8 cellular contexts compared by ENCODE assay signal in the genomic region with DNA sequence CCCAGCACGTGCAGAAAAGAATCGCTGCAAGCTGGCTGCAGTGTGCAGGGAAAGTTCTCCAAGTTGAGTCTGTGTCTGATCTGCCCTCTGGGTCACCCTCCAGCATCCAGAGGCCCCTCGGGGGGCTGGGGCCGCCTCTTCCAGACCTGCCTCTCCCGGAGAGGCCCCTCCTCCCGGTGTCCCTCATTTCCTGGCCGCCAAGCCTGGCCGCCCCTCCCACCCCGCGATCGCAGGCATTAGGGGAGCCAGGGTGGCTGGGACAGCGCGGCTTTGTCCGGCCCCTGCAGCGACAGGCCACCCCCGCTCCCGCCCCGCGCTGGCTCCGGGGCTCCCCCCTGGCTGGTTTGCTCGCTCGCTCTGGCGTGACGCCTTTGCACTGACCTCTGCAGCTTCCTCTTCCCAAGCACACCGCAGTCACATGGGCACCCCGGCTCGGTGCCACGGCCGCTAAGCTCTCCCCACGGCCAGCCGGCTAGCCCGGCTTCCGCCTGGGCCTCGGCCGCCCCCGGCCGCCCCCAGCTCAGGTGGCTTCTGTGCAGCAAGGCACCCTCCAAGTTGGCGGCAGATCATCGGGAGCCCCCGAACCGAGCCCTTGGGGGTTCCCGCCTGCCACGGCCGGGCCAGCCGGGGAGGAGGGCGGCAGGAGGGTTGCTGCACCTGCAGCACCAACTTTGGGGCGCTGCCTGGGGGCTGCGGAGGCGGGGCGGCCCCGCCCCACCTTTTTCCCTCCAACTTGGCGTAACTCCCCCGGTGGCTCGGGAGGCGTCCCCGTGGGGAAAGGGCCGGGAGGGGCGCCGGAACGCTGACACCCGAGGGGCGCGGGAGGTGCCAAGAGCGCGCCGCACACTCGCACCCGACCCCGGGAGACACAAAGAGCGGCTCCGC. TPM values are rescaled to one million over a fixed set of nuclear protein-coding genes. Genes with fewer than 3 reads are reported as not detected.
DNase-seq lines count a peak whose midpoint lies in the region; ATAC-seq and TF ChIP-seq lines count a peak whose summit lies in the region.

No MANE protein-coding gene starts in this region.

- TF ChIP-seq CTCF in chondrocyte (IDR thresholded peaks at IDR 0.05): no peak

- peaks cover 3% of the 10 kb centered on the region for H3K36me3 Mint-ChIP-seq in chondrocyte (ENCODE audit: low read depth)

- H3K27me3 Mint-ChIP-seq in chondrocyte (ENCODE audit: low read depth): no peaks in the 10 kb centered on the region

- no peaks in the 10 kb centered on the region for H3K9me3 Mint-ChIP-seq in chondrocyte (ENCODE audit: low read depth)

- H3K4me1 Mint-ChIP-seq in chondrocyte (ENCODE audit: low read depth): peaks cover 23% of the 10 kb centered on the region

- peak overlapping the region; percentile 82 for H3K27ac Mint-ChIP-seq in chondrocyte (ENCODE audit: unreplicated experiment)

- peak overlapping the region; percentile 66 for H3K4me3 Mint-ChIP-seq in chondrocyte (ENCODE audit: unreplicated experiment)

- peak; percentile 71 for ATAC-seq in HG02759 (IDR thresholded peaks at IDR 0.05; ENCODE audit: unreplicated experiment)

- DNase-seq in activated naive CD4-positive, alpha-beta T cell treated with Interleukin-2 at 50 U/mL for 16 hours: peak; percentile 47
- DNase-seq in activated naive CD4-positive, alpha-beta T cell (lab: John Stamatoyannopoulos, UW): no peak
- DNase-seq in NCI-H1092 (lab: John Stamatoyannopoulos, UW) (peak; percentile 48), UCSD-AML1 (lab: John Stamatoyannopoulos, UW; ENCODE audit: unreplicated experiment) (peak; percentile 76), chondrocyte (ENCODE audit: low spot score) (no peak), kidney glomerular epithelial cell (lab: John Stamatoyannopoulos, UW) (peak; percentile 41)
- peak; percentile 13 to 24 for DNase-seq in stimulated activated CD4-positive, alpha-beta T cell treated with anti-CD3 and anti-CD28 coated beads, Interleukin-15, amount 100 ng/mL, for 1 hour (ENCODE audit: low read depth in 1 of 2, low spot score in 1 of 2)

RNA-seq across cellular contexts. Expression of a gene that starts 43.7 kb away (rescaled TPM):
- total RNA-seq in chondrocyte: 21.3 to 25.3 TPM (median 21.8 TPM) in 3 replicates

Comparison
In these comparisons a context has a peak if more than half of its experiments do, and no peak if none do; other contexts are left out.
1. DNase-seq: peak in activated naive CD4-positive, alpha-beta T cell treated with Interleukin-2 at 50 U/mL for 16 hours (single experiment), NCI-H1092 (single experiment), UCSD-AML1 (single experiment), kidney glomerular epithelial cell (single experiment) and stimulated activated CD4-positive, alpha-beta T cell treated with anti-CD3 and anti-CD28 coated beads, Interleukin-15, amount 100 ng/mL, for 1 hour (2 of 2); none in activated naive CD4-positive, alpha-beta T cell (0 of 4) and chondrocyte (single experiment).